Comparison of ENCODE assay signal across 1 cellular context in the genomic region with DNA sequence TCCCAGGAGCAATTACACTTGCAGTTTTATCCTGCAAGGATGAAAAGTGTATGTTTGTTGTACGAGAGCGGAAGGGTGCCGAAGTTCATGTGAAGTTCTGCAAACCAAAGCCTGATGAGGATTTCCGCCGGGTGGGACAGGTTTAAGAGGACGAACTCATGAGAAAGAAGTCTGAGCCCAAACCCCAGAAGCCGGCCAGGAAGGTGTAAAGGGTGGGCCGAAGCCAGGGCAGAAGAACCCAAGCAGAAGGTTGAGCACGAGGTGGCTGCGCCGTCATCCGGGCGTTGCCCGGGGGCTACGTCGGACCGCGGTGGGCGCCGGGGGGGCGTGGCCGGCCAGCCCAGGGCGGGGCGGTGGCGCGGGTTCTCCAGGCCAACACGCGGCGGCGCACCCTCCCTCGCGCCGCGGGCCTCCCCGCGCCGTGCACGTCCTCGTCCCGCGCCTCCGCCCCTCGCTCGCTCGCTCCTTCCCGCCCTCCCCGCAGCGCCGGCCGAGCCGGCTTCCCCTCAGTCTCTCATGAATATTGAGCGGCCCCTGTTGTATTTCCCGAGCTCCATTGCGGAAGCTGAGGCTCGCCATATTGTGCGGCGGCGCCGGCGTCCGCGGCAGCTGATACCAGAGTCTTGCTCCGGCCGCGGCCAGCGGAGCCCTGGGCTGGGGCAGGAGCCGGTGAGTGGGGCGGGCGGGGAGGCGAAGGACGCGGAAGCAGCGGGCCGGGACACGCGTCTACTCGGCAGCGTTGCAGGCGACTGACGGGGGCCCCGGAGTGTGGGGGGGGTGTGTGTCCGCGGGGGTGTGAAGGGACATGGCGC.
TF ChIP-seq lines count a peak whose summit lies in the region.

A gene (plus strand): TSS at position 578 of the 812 bp plus-strand sequence. CDS start 41,996 bp downstream, outside the sequence.

TF ChIP-seq in HepG2, 621 proteins besides CTCF, POLR2A, EP300 and RAD21 (continued from another document and continues in another):
- TF ChIP-seq, protein P1, sequence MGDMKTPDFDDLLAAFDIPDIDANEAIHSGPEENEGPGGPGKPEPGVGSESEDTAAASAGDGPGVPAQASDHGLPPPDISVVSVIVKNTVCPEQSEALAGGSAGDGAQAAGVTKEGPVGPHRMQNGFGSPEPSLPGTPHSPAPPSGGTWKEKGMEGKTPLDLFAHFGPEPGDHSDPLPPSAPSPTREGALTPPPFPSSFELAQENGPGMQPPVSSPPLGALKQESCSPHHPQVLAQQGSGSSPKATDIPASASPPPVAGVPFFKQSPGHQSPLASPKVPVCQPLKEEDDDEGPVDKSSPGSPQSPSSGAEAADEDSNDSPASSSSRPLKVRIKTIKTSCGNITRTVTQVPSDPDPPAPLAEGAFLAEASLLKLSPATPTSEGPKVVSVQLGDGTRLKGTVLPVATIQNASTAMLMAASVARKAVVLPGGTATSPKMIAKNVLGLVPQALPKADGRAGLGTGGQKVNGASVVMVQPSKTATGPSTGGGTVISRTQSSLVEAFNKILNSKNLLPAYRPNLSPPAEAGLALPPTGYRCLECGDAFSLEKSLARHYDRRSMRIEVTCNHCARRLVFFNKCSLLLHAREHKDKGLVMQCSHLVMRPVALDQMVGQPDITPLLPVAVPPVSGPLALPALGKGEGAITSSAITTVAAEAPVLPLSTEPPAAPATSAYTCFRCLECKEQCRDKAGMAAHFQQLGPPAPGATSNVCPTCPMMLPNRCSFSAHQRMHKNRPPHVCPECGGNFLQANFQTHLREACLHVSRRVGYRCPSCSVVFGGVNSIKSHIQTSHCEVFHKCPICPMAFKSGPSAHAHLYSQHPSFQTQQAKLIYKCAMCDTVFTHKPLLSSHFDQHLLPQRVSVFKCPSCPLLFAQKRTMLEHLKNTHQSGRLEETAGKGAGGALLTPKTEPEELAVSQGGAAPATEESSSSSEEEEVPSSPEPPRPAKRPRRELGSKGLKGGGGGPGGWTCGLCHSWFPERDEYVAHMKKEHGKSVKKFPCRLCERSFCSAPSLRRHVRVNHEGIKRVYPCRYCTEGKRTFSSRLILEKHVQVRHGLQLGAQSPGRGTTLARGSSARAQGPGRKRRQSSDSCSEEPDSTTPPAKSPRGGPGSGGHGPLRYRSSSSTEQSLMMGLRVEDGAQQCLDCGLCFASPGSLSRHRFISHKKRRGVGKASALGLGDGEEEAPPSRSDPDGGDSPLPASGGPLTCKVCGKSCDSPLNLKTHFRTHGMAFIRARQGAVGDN (CRISPR knock-in tag; IDR thresholded peaks at IDR 0.05): peak; percentile 92
- TF ChIP-seq, protein P2, sequence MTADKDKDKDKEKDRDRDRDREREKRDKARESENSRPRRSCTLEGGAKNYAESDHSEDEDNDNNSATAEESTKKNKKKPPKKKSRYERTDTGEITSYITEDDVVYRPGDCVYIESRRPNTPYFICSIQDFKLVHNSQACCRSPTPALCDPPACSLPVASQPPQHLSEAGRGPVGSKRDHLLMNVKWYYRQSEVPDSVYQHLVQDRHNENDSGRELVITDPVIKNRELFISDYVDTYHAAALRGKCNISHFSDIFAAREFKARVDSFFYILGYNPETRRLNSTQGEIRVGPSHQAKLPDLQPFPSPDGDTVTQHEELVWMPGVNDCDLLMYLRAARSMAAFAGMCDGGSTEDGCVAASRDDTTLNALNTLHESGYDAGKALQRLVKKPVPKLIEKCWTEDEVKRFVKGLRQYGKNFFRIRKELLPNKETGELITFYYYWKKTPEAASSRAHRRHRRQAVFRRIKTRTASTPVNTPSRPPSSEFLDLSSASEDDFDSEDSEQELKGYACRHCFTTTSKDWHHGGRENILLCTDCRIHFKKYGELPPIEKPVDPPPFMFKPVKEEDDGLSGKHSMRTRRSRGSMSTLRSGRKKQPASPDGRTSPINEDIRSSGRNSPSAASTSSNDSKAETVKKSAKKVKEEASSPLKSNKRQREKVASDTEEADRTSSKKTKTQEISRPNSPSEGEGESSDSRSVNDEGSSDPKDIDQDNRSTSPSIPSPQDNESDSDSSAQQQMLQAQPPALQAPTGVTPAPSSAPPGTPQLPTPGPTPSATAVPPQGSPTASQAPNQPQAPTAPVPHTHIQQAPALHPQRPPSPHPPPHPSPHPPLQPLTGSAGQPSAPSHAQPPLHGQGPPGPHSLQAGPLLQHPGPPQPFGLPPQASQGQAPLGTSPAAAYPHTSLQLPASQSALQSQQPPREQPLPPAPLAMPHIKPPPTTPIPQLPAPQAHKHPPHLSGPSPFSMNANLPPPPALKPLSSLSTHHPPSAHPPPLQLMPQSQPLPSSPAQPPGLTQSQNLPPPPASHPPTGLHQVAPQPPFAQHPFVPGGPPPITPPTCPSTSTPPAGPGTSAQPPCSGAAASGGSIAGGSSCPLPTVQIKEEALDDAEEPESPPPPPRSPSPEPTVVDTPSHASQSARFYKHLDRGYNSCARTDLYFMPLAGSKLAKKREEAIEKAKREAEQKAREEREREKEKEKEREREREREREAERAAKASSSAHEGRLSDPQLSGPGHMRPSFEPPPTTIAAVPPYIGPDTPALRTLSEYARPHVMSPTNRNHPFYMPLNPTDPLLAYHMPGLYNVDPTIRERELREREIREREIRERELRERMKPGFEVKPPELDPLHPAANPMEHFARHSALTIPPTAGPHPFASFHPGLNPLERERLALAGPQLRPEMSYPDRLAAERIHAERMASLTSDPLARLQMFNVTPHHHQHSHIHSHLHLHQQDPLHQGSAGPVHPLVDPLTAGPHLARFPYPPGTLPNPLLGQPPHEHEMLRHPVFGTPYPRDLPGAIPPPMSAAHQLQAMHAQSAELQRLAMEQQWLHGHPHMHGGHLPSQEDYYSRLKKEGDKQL (CRISPR knock-in tag; IDR thresholded peaks at IDR 0.05; ENCODE audit: low read depth): no peak
- TF ChIP-seq GABPA (IDR thresholded peaks at IDR 0.05; ENCODE audit: low read depth, low read length): no peak
- no peak for TF ChIP-seq GABPA (CRISPR knock-in tag; IDR thresholded peaks at IDR 0.05; ENCODE audit: low read depth)
- TF ChIP-seq, protein P3, sequence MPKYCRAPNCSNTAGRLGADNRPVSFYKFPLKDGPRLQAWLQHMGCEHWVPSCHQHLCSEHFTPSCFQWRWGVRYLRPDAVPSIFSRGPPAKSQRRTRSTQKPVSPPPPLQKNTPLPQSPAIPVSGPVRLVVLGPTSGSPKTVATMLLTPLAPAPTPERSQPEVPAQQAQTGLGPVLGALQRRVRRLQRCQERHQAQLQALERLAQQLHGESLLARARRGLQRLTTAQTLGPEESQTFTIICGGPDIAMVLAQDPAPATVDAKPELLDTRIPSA (CRISPR knock-in tag; IDR thresholded peaks at IDR 0.05; ENCODE audit: borderline replicate concordance): no peak
- TF ChIP-seq, protein P4, sequence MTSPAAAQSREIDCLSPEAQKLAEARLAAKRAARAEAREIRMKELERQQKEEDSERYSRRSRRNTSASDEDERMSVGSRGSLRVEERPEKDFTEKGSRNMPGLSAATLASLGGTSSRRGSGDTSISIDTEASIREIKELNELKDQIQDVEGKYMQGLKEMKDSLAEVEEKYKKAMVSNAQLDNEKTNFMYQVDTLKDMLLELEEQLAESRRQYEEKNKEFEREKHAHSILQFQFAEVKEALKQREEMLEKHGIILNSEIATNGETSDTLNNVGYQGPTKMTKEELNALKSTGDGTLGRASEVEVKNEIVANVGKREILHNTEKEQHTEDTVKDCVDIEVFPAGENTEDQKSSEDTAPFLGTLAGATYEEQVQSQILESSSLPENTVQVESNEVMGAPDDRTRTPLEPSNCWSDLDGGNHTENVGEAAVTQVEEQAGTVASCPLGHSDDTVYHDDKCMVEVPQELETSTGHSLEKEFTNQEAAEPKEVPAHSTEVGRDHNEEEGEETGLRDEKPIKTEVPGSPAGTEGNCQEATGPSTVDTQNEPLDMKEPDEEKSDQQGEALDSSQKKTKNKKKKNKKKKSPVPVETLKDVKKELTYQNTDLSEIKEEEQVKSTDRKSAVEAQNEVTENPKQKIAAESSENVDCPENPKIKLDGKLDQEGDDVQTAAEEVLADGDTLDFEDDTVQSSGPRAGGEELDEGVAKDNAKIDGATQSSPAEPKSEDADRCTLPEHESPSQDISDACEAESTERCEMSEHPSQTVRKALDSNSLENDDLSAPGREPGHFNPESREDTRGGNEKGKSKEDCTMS (CRISPR knock-in tag; conservative IDR thresholded peaks at IDR 0.05): no peak
- TF ChIP-seq ONECUT2 (CRISPR knock-in tag; IDR thresholded peaks at IDR 0.05): no peak
- peak; percentile 19; the same call in 1 of the 2 replicates for TF ChIP-seq MIER3 (CRISPR knock-in tag; IDR thresholded peaks at IDR 0.05; ENCODE audit: borderline replicate concordance)
- TF ChIP-seq TEAD2 (CRISPR knock-in tag; IDR thresholded peaks at IDR 0.05): no peak
- no peak for TF ChIP-seq THYN1 (CRISPR knock-in tag; IDR thresholded peaks at IDR 0.05; ENCODE audit: borderline replicate concordance, low read depth)
- TF ChIP-seq, protein P5, sequence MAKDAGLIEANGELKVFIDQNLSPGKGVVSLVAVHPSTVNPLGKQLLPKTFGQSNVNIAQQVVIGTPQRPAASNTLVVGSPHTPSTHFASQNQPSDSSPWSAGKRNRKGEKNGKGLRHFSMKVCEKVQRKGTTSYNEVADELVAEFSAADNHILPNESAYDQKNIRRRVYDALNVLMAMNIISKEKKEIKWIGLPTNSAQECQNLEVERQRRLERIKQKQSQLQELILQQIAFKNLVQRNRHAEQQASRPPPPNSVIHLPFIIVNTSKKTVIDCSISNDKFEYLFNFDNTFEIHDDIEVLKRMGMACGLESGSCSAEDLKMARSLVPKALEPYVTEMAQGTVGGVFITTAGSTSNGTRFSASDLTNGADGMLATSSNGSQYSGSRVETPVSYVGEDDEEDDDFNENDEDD (CRISPR knock-in tag; IDR thresholded peaks at IDR 0.05; ENCODE audit: borderline replicate concordance): peak; percentile 78
- TF ChIP-seq ZFP36L1 (CRISPR knock-in tag; IDR thresholded peaks at IDR 0.05): no peak; the same call in 1 of the 2 replicates
- no peak for TF ChIP-seq CHCHD3 (CRISPR knock-in tag; IDR thresholded peaks at IDR 0.05)
- peak; percentile 82; the same call in 1 of the 2 replicates for TF ChIP-seq ZNF773 (CRISPR knock-in tag; IDR thresholded peaks at IDR 0.05; ENCODE audit: borderline replicate concordance)
- no peak for TF ChIP-seq PTBP1 (IDR thresholded peaks at IDR 0.05; ENCODE audit: low read depth, low read length, poor library complexity, severe bottlenecking)
- no peak for TF ChIP-seq ZNF670 (CRISPR knock-in tag; IDR thresholded peaks at IDR 0.05; ENCODE audit: borderline replicate concordance)
- TF ChIP-seq ZSCAN29 (CRISPR knock-in tag; conservative IDR thresholded peaks at IDR 0.05): no peak
- TF ChIP-seq, protein P6, sequence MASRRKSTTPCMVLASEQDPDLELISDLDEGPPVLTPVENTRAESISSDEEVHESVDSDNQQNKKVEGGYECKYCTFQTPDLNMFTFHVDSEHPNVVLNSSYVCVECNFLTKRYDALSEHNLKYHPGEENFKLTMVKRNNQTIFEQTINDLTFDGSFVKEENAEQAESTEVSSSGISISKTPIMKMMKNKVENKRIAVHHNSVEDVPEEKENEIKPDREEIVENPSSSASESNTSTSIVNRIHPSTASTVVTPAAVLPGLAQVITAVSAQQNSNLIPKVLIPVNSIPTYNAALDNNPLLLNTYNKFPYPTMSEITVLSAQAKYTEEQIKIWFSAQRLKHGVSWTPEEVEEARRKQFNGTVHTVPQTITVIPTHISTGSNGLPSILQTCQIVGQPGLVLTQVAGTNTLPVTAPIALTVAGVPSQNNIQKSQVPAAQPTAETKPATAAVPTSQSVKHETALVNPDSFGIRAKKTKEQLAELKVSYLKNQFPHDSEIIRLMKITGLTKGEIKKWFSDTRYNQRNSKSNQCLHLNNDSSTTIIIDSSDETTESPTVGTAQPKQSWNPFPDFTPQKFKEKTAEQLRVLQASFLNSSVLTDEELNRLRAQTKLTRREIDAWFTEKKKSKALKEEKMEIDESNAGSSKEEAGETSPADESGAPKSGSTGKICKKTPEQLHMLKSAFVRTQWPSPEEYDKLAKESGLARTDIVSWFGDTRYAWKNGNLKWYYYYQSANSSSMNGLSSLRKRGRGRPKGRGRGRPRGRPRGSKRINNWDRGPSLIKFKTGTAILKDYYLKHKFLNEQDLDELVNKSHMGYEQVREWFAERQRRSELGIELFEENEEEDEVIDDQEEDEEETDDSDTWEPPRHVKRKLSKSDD (CRISPR knock-in tag; IDR thresholded peaks at IDR 0.05; ENCODE audit: low read depth): no peak
- peak; percentile 66 for TF ChIP-seq IKZF4 (CRISPR knock-in tag; IDR thresholded peaks at IDR 0.05; ENCODE audit: borderline replicate concordance, low read depth, not compliant biosample characterization)
- TF ChIP-seq SCMH1 (CRISPR knock-in tag; IDR thresholded peaks at IDR 0.05; ENCODE audit: borderline replicate concordance): no peak
- no peak for TF ChIP-seq ZNF589 (CRISPR knock-in tag; conservative IDR thresholded peaks at IDR 0.05)
- TF ChIP-seq FOXA1 (IDR thresholded peaks at IDR 0.05): no peak
- no peak for TF ChIP-seq FOXA1 (CRISPR knock-in tag; IDR thresholded peaks at IDR 0.05)
- no peak for TF ChIP-seq SMAD9 (CRISPR knock-in tag; IDR thresholded peaks at IDR 0.05)
- TF ChIP-seq CENPT (CRISPR knock-in tag; IDR thresholded peaks at IDR 0.05; ENCODE audit: low read depth): no peak
- TF ChIP-seq, protein P7, sequence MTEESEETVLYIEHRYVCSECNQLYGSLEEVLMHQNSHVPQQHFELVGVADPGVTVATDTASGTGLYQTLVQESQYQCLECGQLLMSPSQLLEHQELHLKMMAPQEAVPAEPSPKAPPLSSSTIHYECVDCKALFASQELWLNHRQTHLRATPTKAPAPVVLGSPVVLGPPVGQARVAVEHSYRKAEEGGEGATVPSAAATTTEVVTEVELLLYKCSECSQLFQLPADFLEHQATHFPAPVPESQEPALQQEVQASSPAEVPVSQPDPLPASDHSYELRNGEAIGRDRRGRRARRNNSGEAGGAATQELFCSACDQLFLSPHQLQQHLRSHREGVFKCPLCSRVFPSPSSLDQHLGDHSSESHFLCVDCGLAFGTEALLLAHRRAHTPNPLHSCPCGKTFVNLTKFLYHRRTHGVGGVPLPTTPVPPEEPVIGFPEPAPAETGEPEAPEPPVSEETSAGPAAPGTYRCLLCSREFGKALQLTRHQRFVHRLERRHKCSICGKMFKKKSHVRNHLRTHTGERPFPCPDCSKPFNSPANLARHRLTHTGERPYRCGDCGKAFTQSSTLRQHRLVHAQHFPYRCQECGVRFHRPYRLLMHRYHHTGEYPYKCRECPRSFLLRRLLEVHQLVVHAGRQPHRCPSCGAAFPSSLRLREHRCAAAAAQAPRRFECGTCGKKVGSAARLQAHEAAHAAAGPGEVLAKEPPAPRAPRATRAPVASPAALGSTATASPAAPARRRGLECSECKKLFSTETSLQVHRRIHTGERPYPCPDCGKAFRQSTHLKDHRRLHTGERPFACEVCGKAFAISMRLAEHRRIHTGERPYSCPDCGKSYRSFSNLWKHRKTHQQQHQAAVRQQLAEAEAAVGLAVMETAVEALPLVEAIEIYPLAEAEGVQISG (CRISPR knock-in tag; IDR thresholded peaks at IDR 0.05): peak; percentile 58; the same call in 1 of the 2 replicates
- TF ChIP-seq KLF6 (CRISPR knock-in tag; IDR thresholded peaks at IDR 0.05): peak; percentile 31; the same call in 1 of the 2 replicates
- no peak for TF ChIP-seq FOXK2 (IDR thresholded peaks at IDR 0.05)
- no peak for TF ChIP-seq ZNF225 (CRISPR knock-in tag; IDR thresholded peaks at IDR 0.05)
- TF ChIP-seq POGZ (CRISPR knock-in tag; IDR thresholded peaks at IDR 0.05): peak; percentile 25; the same call in 1 of the 2 replicates
- TF ChIP-seq HOXA3 (CRISPR knock-in tag; IDR thresholded peaks at IDR 0.05): peak; percentile 61; the same call in 1 of the 2 replicates
